Comparison of ENCODE assay signal across 19 cellular contexts in the genomic region with DNA sequence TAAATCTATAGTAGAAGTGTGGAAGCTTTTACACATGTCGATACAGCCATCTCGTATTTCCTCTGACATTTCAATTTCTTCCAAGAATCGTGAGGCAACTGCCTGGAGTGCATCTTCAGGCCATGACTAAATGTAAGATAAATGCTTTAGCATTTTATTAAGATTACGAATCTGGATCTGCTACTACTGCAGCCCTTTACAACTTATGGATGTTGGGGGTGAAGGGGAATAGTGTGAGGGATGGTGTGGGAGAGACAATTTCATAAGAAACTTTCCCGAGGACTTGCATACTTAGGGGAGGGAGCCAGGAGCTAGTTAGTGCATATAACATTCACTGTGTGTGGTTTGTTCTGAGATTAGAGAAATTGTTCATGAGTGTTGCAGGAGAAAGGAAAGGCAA.
"Had no signal": no experiment of that assay in that cellular context is flagged by ENCODE, and none has a peak within 500 bp of the region (broad histone marks: within the 10 kb centered on the region; RNA-seq: fewer than 3 reads in every experiment).

No MANE protein-coding gene starts in this region.

- H3K4me1 ChIP-seq: ascending aorta, stomach, testis had no signal

- H3K36me3 ChIP-seq: ascending aorta, stomach had no signal

- H3K27me3 ChIP-seq: ascending aorta, stomach, testis had no signal

- H3K4me3 Mint-ChIP-seq: activated naive CD4-positive, alpha-beta T cell treated with anti-CD3 and anti-CD28 coated beads for 36 hours; activated naive CD8-positive, alpha-beta T cell treated with anti-CD3 and anti-CD28 coated beads, Interleukin-2, amount 50 U/mL, for 24 hours; effector memory CD8-positive, alpha-beta T cell; nephron had no signal

- DNase-seq: activated CD4-positive, CD25-positive, alpha-beta regulatory T cell treated with anti-CD3 and anti-CD28 coated beads, Interleukin-2, amount 50 U/mL, for 72 hours; activated naive CD4-positive, alpha-beta T cell treated with anti-CD3 and anti-CD28 coated beads for 36 hours; activated naive CD8-positive, alpha-beta T cell treated with anti-CD3 and anti-CD28 coated beads, Interleukin-2, amount 50 U/mL, for 24 hours; activated T-cell treated with anti-CD3 and anti-CD28 coated beads for 4 hours; dermis blood vessel endothelial cell; effector memory CD8-positive, alpha-beta T cell; foreskin fibroblast; glutamatergic neuron; hypothalamus; left ventricle myocardium superior; mesendoderm; stimulated activated CD4-positive, alpha-beta T cell treated with anti-CD3 and anti-CD28 coated beads, Interleukin-12 subunit alpha, Interleukin-12 subunit beta, amount 100 ng/mL, for 4 hours; stimulated activated CD4-positive, alpha-beta T cell treated with anti-CD3 and anti-CD28 coated beads, Interleukin-2, amount 100 ng/mL, for 24 hours; stomach; T-helper 1 cell; T1000; testis had no signal

- H3K27ac Mint-ChIP-seq: activated naive CD4-positive, alpha-beta T cell treated with anti-CD3 and anti-CD28 coated beads for 36 hours; activated naive CD8-positive, alpha-beta T cell treated with anti-CD3 and anti-CD28 coated beads, Interleukin-2, amount 50 U/mL, for 24 hours; effector memory CD8-positive, alpha-beta T cell had no signal

- H3K9me3 Mint-ChIP-seq: activated naive CD4-positive, alpha-beta T cell treated with anti-CD3 and anti-CD28 coated beads for 36 hours; activated naive CD8-positive, alpha-beta T cell treated with anti-CD3 and anti-CD28 coated beads, Interleukin-2, amount 50 U/mL, for 24 hours; effector memory CD8-positive, alpha-beta T cell; nephron had no signal

- H3K9me3 ChIP-seq: ascending aorta, stomach, testis had no signal

- H3K4me3 ChIP-seq: ascending aorta, stomach, testis had no signal

- H3K27ac ChIP-seq: ascending aorta, stomach, testis had no signal
